In genomic region chr22:47088480-47089145, GRCh38 we compare ENCODE assay signal across 17 cellular contexts.
"Had no signal": no experiment of that assay in that cellular context is flagged by ENCODE, and none has a peak within 500 bp of the region (broad histone marks: within the 10 kb centered on the region; RNA-seq: fewer than 3 reads in every experiment).

No MANE protein-coding gene starts in this region.

- H3K27ac Mint-ChIP-seq: memory B cell, T-cell had no signal

- H3K4me1 ChIP-seq: foreskin keratinocyte, parathyroid adenoma had no signal

- H3K4me3 Mint-ChIP-seq: activated naive CD4-positive, alpha-beta T cell treated with anti-CD3 and anti-CD28 coated beads, Interleukin-2, amount 50 U/mL, for 24 hours; memory B cell had no signal

- H3K27me3 ChIP-seq: adrenal gland, foreskin keratinocyte, tibial nerve had no signal

- H3K9me3 Mint-ChIP-seq: activated naive CD4-positive, alpha-beta T cell treated with anti-CD3 and anti-CD28 coated beads, Interleukin-2, amount 50 U/mL, for 24 hours had no signal

- DNase-seq: activated CD4-positive, alpha-beta T cell treated with anti-CD3 and anti-CD28 coated beads for 1 hour; activated CD4-positive, alpha-beta T cell treated with anti-CD3 and anti-CD28 coated beads, Interleukin-2, amount 50 U/mL, for 4 hours; activated T-cell treated with anti-CD3 and anti-CD28 coated beads, Interleukin-2, amount 50 U/mL, for 1 hour; cortex of kidney; effector CD4-positive, alpha-beta T cell; foreskin keratinocyte; left ventricle myocardium superior; stimulated activated CD4-positive, alpha-beta T cell treated with anti-CD3 and anti-CD28 coated beads, Interleukin-2, amount 100 ng/mL, for 48 hours; stimulated activated naive CD4-positive, alpha-beta T cell; substantia nigra; T-cell; T-helper 9 cell had no signal

- H3K27ac ChIP-seq: adrenal gland, foreskin keratinocyte, parathyroid adenoma, tibial nerve had no signal

- H3K9me3 ChIP-seq: tibial nerve had no signal

- H3K27me3 Mint-ChIP-seq: activated naive CD4-positive, alpha-beta T cell treated with anti-CD3 and anti-CD28 coated beads, Interleukin-2, amount 50 U/mL, for 24 hours; memory B cell; T-cell had no signal

- H3K36me3 ChIP-seq: adrenal gland, tibial nerve had no signal

- ATAC-seq: foreskin keratinocyte, left ventricle myocardium superior, T-cell had no signal

- H2AFZ ChIP-seq: parathyroid adenoma had no signal

- H3K4me3 ChIP-seq: adrenal gland, tibial nerve had no signal

- H3K9ac ChIP-seq: parathyroid adenoma had no signal
